Comparison of ENCODE assay signal across 1 cellular context in the genomic region with DNA sequence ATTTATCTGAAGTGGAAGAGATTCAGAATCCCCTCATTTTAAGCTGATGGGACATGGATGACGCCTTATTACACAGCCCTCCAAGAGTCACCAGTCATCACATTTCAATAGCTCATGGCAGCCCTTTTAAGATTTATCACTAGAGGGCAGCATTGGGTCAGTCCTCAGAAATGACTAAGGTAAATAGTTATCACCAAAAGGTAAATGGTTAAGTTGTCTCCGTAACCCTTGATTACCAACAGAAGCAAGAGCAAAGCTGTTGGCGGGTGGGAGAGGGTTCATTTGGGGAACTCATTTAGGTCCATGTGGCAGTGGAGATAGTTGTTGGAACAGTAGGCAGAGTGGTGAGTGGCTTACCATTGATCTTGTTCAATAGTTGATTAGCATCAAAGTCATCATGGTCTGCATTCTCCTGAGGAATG.
TF ChIP-seq lines count a peak whose summit lies in the region.

No MANE protein-coding gene starts in this region.

TF ChIP-seq in GM12878, 131 proteins besides CTCF, POLR2A, EP300 and RAD21 (continued from another document):
- TF ChIP-seq, protein P1, sequence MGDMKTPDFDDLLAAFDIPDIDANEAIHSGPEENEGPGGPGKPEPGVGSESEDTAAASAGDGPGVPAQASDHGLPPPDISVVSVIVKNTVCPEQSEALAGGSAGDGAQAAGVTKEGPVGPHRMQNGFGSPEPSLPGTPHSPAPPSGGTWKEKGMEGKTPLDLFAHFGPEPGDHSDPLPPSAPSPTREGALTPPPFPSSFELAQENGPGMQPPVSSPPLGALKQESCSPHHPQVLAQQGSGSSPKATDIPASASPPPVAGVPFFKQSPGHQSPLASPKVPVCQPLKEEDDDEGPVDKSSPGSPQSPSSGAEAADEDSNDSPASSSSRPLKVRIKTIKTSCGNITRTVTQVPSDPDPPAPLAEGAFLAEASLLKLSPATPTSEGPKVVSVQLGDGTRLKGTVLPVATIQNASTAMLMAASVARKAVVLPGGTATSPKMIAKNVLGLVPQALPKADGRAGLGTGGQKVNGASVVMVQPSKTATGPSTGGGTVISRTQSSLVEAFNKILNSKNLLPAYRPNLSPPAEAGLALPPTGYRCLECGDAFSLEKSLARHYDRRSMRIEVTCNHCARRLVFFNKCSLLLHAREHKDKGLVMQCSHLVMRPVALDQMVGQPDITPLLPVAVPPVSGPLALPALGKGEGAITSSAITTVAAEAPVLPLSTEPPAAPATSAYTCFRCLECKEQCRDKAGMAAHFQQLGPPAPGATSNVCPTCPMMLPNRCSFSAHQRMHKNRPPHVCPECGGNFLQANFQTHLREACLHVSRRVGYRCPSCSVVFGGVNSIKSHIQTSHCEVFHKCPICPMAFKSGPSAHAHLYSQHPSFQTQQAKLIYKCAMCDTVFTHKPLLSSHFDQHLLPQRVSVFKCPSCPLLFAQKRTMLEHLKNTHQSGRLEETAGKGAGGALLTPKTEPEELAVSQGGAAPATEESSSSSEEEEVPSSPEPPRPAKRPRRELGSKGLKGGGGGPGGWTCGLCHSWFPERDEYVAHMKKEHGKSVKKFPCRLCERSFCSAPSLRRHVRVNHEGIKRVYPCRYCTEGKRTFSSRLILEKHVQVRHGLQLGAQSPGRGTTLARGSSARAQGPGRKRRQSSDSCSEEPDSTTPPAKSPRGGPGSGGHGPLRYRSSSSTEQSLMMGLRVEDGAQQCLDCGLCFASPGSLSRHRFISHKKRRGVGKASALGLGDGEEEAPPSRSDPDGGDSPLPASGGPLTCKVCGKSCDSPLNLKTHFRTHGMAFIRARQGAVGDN (IDR thresholded peaks at IDR 0.05), result no peak
- TF ChIP-seq KDM1A (IDR thresholded peaks at IDR 0.05; ENCODE audit: borderline replicate concordance) (no peak), SMC3 (IDR thresholded peaks at IDR 0.05; ENCODE audit: borderline replicate concordance, low read length) (peak; percentile 50; the same call in 1 of the 2 replicates), ZNF274 (IDR thresholded peaks at IDR 0.05; ENCODE audit: insufficient read depth, insufficient read length) (no peak)
- TF ChIP-seq, protein P2, sequence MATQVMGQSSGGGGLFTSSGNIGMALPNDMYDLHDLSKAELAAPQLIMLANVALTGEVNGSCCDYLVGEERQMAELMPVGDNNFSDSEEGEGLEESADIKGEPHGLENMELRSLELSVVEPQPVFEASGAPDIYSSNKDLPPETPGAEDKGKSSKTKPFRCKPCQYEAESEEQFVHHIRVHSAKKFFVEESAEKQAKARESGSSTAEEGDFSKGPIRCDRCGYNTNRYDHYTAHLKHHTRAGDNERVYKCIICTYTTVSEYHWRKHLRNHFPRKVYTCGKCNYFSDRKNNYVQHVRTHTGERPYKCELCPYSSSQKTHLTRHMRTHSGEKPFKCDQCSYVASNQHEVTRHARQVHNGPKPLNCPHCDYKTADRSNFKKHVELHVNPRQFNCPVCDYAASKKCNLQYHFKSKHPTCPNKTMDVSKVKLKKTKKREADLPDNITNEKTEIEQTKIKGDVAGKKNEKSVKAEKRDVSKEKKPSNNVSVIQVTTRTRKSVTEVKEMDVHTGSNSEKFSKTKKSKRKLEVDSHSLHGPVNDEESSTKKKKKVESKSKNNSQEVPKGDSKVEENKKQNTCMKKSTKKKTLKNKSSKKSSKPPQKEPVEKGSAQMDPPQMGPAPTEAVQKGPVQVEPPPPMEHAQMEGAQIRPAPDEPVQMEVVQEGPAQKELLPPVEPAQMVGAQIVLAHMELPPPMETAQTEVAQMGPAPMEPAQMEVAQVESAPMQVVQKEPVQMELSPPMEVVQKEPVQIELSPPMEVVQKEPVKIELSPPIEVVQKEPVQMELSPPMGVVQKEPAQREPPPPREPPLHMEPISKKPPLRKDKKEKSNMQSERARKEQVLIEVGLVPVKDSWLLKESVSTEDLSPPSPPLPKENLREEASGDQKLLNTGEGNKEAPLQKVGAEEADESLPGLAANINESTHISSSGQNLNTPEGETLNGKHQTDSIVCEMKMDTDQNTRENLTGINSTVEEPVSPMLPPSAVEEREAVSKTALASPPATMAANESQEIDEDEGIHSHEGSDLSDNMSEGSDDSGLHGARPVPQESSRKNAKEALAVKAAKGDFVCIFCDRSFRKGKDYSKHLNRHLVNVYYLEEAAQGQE (IDR thresholded peaks at IDR 0.05; ENCODE audit: low read depth, low read length), result no peak
